ENCODE assay signal across 1 cellular context in genomic region chr15:38516636-38517035, GRCh38.
TF ChIP-seq lines count a peak whose summit lies in the region.

No MANE protein-coding gene starts in this region.

TF ChIP-seq in GM23338, 12 proteins besides CTCF, POLR2A, EP300 and RAD21 (continued from another document):
- TF ChIP-seq ZNF462 (CRISPR knock-in tag; IDR thresholded peaks at IDR 0.05): no peak
- no peak for TF ChIP-seq ZNF114 (CRISPR knock-in tag; IDR thresholded peaks at IDR 0.05)
- TF ChIP-seq JUNB (IDR thresholded peaks at IDR 0.05; ENCODE audit: unreplicated experiment): no peak
- no peak for TF ChIP-seq STAT1 (IDR thresholded peaks at IDR 0.05; ENCODE audit: unreplicated experiment)
- no peak for TF ChIP-seq REST (IDR thresholded peaks at IDR 0.05; ENCODE audit: unreplicated experiment)
- no peak for TF ChIP-seq CREB1 (CRISPR knock-in tag; IDR thresholded peaks at IDR 0.05; ENCODE audit: low read depth)
- no peak for TF ChIP-seq EZH2 (IDR thresholded peaks at IDR 0.05; ENCODE audit: low read depth, unreplicated experiment)
- no peak for TF ChIP-seq ZNF331 (CRISPR knock-in tag; IDR thresholded peaks at IDR 0.05; ENCODE audit: low read depth)
- no peak for TF ChIP-seq POLR2AphosphoS5 (IDR thresholded peaks at IDR 0.05; ENCODE audit: low read depth)
- TF ChIP-seq NANOG (IDR thresholded peaks at IDR 0.05; ENCODE audit: borderline replicate concordance): no peak
- no peak for TF ChIP-seq ETS1 (IDR thresholded peaks at IDR 0.05)
